10 cellular contexts compared by ENCODE assay signal in genomic region chr16:52547001-52547833, GRCh38. TPM values are rescaled to one million over a fixed set of nuclear protein-coding genes. Genes with fewer than 3 reads are reported as not detected.
DNase-seq lines count a peak whose midpoint lies in the region; ATAC-seq and TF ChIP-seq lines count a peak whose summit lies in the region.
"Had no signal": no experiment of that assay in that cellular context is flagged by ENCODE, and none has a peak within 500 bp of the region (broad histone marks: within the 10 kb centered on the region; RNA-seq: fewer than 3 reads in every experiment).

Gene TOX3, minus strand, starts transcription at chr16:52547143. Its CDS starts 420 bp downstream, at chr16:52546723.

- H3K27me3 Mint-ChIP-seq in natural killer cell (ENCODE audit: low read depth in 2 of 2), result peaks cover 26 to 67% of the 10 kb centered on the region in 2 donors
- peaks cover 23 to 42% of the 10 kb centered on the region in 2 donors for H3K27me3 Mint-ChIP-seq in natural killer cell treated with Interleukin-12 subunit alpha and Interleukin-12 subunit beta and Interleukin-15 and Interleukin-18, amount 100 ng/mL, for 72 hours
- H3K27me3 Mint-ChIP-seq in brain, result peaks cover 16% of the 10 kb centered on the region
- peaks cover 89% of the 10 kb centered on the region for H3K27me3 Mint-ChIP-seq in mesothelial cell of epicardium (ENCODE audit: low read depth)
- peaks cover 50% of the 10 kb centered on the region for H3K27me3 Mint-ChIP-seq in activated CD8-positive, alpha-beta memory T cell treated with anti-CD3 and anti-CD28 coated beads, Interleukin-2, amount 10 ng/mL, durations not matched to agents 7 days and 5 days

- H3K4me1 ChIP-seq in vagina, result peaks cover 20% of the 10 kb centered on the region

- no peak for ATAC-seq in natural killer cell
- ATAC-seq in natural killer cell treated with Interleukin-12 subunit alpha and Interleukin-12 subunit beta and Interleukin-15 and Interleukin-18, amount 100 ng/mL, for 72 hours, result no peak
- no peak for ATAC-seq in GM21381 (IDR thresholded peaks at IDR 0.05; ENCODE audit: unreplicated experiment)
- ATAC-seq in GM21515 (IDR thresholded peaks at IDR 0.05; ENCODE audit: unreplicated experiment), result no peak
- no peak for ATAC-seq in activated CD8-positive, alpha-beta memory T cell treated with anti-CD3 and anti-CD28 coated beads, Interleukin-2, amount 10 ng/mL, durations not matched to agents 7 days and 5 days
- ATAC-seq: sciatic nerve had no signal

- H3K36me3 Mint-ChIP-seq in natural killer cell (peaks cover 6% of the 10 kb centered on the region), brain (peaks cover 4% of the 10 kb centered on the region), mesothelial cell of epicardium (no peaks in the 10 kb centered on the region)
- H3K36me3 Mint-ChIP-seq in natural killer cell treated with Interleukin-12 subunit alpha and Interleukin-12 subunit beta and Interleukin-15 and Interleukin-18, amount 100 ng/mL, for 72 hours, result no peaks in the 10 kb centered on the region
- peaks cover 3% of the 10 kb centered on the region for H3K36me3 Mint-ChIP-seq in activated CD8-positive, alpha-beta memory T cell treated with anti-CD3 and anti-CD28 coated beads, Interleukin-2, amount 10 ng/mL, durations not matched to agents 7 days and 5 days

- H3K27ac Mint-ChIP-seq in natural killer cell, result no peak within 1 kb of the TSS
- no peak within 1 kb of the TSS for H3K27ac Mint-ChIP-seq in natural killer cell treated with Interleukin-12 subunit alpha and Interleukin-12 subunit beta and Interleukin-15 and Interleukin-18, amount 100 ng/mL, for 72 hours
- H3K27ac Mint-ChIP-seq in brain, result peak within 1 kb of the TSS; percentile 78 to 99 (median 95)
- no peak within 1 kb of the TSS for H3K27ac Mint-ChIP-seq in mesothelial cell of epicardium
- no peak within 1 kb of the TSS for H3K27ac Mint-ChIP-seq in activated CD8-positive, alpha-beta memory T cell treated with anti-CD3 and anti-CD28 coated beads, Interleukin-2, amount 10 ng/mL, durations not matched to agents 7 days and 5 days

- TF ChIP-seq POLR2A in vagina (IDR thresholded peaks at IDR 0.05), result no peak

- CTCF ChIA-PET in activated CD8-positive, alpha-beta memory T cell treated with anti-CD3 and anti-CD28 coated beads, Interleukin-2, amount 10 ng/mL, durations not matched to agents 7 days and 5 days (lab: Charles Lee), result no interaction called here

- H3K4me1 Mint-ChIP-seq in natural killer cell (no peaks in the 10 kb centered on the region), brain (peaks cover 50% of the 10 kb centered on the region), mesothelial cell of epicardium (peaks cover 19% of the 10 kb centered on the region)
- H3K4me1 Mint-ChIP-seq in natural killer cell treated with Interleukin-12 subunit alpha and Interleukin-12 subunit beta and Interleukin-15 and Interleukin-18, amount 100 ng/mL, for 72 hours (ENCODE audit: low read depth in 2 of 2), result no peaks in the 10 kb centered on the region
- peaks cover 3% of the 10 kb centered on the region for H3K4me1 Mint-ChIP-seq in activated CD8-positive, alpha-beta memory T cell treated with anti-CD3 and anti-CD28 coated beads, Interleukin-2, amount 10 ng/mL, durations not matched to agents 7 days and 5 days

- peak within 1 kb of the TSS; percentile 42 for H3K27ac ChIP-seq in vagina
- H3K27ac ChIP-seq: SK-N-MC had no signal

- TF ChIP-seq CTCF in natural killer cell (IDR thresholded peaks at IDR 0.05) (no peak), brain (conservative IDR thresholded peaks at IDR 0.05) (no peak), mesothelial cell of epicardium (IDR thresholded peaks at IDR 0.05; ENCODE audit: unreplicated experiment) (no peak), vagina (IDR thresholded peaks at IDR 0.05) (no peak)

- H3K4me3 Mint-ChIP-seq in natural killer cell, result peak within 1 kb of the TSS; percentile 31
- H3K4me3 Mint-ChIP-seq in natural killer cell treated with Interleukin-12 subunit alpha and Interleukin-12 subunit beta and Interleukin-15 and Interleukin-18, amount 100 ng/mL, for 72 hours, result no peak within 1 kb of the TSS
- H3K4me3 Mint-ChIP-seq in brain, result peak within 1 kb of the TSS; percentile 92 to 97 (median 94)
- H3K4me3 Mint-ChIP-seq in mesothelial cell of epicardium, result peak within 1 kb of the TSS; percentile 84
- H3K4me3 Mint-ChIP-seq in activated CD8-positive, alpha-beta memory T cell treated with anti-CD3 and anti-CD28 coated beads, Interleukin-2, amount 10 ng/mL, durations not matched to agents 7 days and 5 days, result no peak within 1 kb of the TSS

- H3K9me3 Mint-ChIP-seq in natural killer cell, result peaks cover 0 to 2% of the 10 kb centered on the region in 2 donors
- no peaks in the 10 kb centered on the region for H3K9me3 Mint-ChIP-seq in natural killer cell treated with Interleukin-12 subunit alpha and Interleukin-12 subunit beta and Interleukin-15 and Interleukin-18, amount 100 ng/mL, for 72 hours
- H3K9me3 Mint-ChIP-seq in brain, result peaks cover 0 to 3% (median 0%) of the 10 kb centered on the region in 5 experiments
- H3K9me3 Mint-ChIP-seq in mesothelial cell of epicardium, result no peaks in the 10 kb centered on the region
- H3K9me3 Mint-ChIP-seq in activated CD8-positive, alpha-beta memory T cell treated with anti-CD3 and anti-CD28 coated beads, Interleukin-2, amount 10 ng/mL, durations not matched to agents 7 days and 5 days (ENCODE audit: low read depth), result no peaks in the 10 kb centered on the region

- H3K9me3 ChIP-seq in vagina, result no peaks in the 10 kb centered on the region

- intact Hi-C loops in natural killer cell (cut with micrococcal nuclease) (no loop called here), vagina (cut with DNase I) (no loop called here)

- no peaks in the 10 kb centered on the region for H3K36me3 ChIP-seq in vagina

- H3K4me3 ChIP-seq in vagina, result peak within 1 kb of the TSS; percentile 47 to 51
- H3K4me3 ChIP-seq: SK-N-MC had no signal

- DNase-seq in natural killer cell (no peak), mesothelial cell of epicardium (ENCODE audit: low spot score in 2 of 2, unreplicated experiment in 2 of 2) (peak; percentile 23 to 45), vagina (ENCODE audit: extremely low spot score in 2 of 2) (no peak)
- no peak for DNase-seq in natural killer cell treated with Interleukin-12 subunit alpha and Interleukin-12 subunit beta and Interleukin-15 and Interleukin-18, amount 100 ng/mL, for 72 hours (ENCODE audit: low spot score)
- DNase-seq in activated CD8-positive, alpha-beta memory T cell treated with anti-CD3 and anti-CD28 coated beads, Interleukin-2, amount 10 ng/mL, durations not matched to agents 7 days and 5 days, result no peak

- H3K27me3 ChIP-seq in vagina, result no peaks in the 10 kb centered on the region

RNA-seq across cellular contexts. Expression of gene TOX3, which starts in this region (rescaled TPM):
- total RNA-seq in natural killer cell (not detected), mesothelial cell of epicardium (5.3 to 7.0 TPM (median 6.8 TPM) in 3 replicates), vagina (1.2 TPM)
- not detected for total RNA-seq in natural killer cell treated with Interleukin-12 subunit alpha and Interleukin-12 subunit beta and Interleukin-15 and Interleukin-18, amount 100 ng/mL, for 72 hours
- 38.1 TPM for polyA plus RNA-seq in brain (ENCODE audit: insufficient read depth, low read depth, low replicate concordance)
- not detected for total RNA-seq in activated CD8-positive, alpha-beta memory T cell treated with anti-CD3 and anti-CD28 coated beads, Interleukin-2, amount 10 ng/mL, durations not matched to agents 7 days and 5 days

Comparison
In these comparisons a context has a peak if more than half of its experiments do, and no peak if none do; other contexts are left out.
1. H3K4me3 Mint-ChIP-seq: peak in natural killer cell (single experiment), brain (5 of 5) and mesothelial cell of epicardium (single experiment); none in natural killer cell treated with Interleukin-12 subunit alpha and Interleukin-12 subunit beta and Interleukin-15 and Interleukin-18, amount 100 ng/mL, for 72 hours (single experiment) and activated CD8-positive, alpha-beta memory T cell treated with anti-CD3 and anti-CD28 coated beads, Interleukin-2, amount 10 ng/mL, durations not matched to agents 7 days and 5 days (single experiment).
2. DNase-seq: peak in mesothelial cell of epicardium (2 of 2); none in natural killer cell (single experiment), natural killer cell treated with Interleukin-12 subunit alpha and Interleukin-12 subunit beta and Interleukin-15 and Interleukin-18, amount 100 ng/mL, for 72 hours (single experiment), vagina (0 of 2) and activated CD8-positive, alpha-beta memory T cell treated with anti-CD3 and anti-CD28 coated beads, Interleukin-2, amount 10 ng/mL, durations not matched to agents 7 days and 5 days (single experiment).
3. H3K27ac Mint-ChIP-seq: peak in brain (5 of 5); none in natural killer cell (0 of 2), natural killer cell treated with Interleukin-12 subunit alpha and Interleukin-12 subunit beta and Interleukin-15 and Interleukin-18, amount 100 ng/mL, for 72 hours (0 of 2), mesothelial cell of epicardium (single experiment) and activated CD8-positive, alpha-beta memory T cell treated with anti-CD3 and anti-CD28 coated beads, Interleukin-2, amount 10 ng/mL, durations not matched to agents 7 days and 5 days (single experiment).